Comparison of ENCODE assay signal across 8 cellular contexts in the genomic region with DNA sequence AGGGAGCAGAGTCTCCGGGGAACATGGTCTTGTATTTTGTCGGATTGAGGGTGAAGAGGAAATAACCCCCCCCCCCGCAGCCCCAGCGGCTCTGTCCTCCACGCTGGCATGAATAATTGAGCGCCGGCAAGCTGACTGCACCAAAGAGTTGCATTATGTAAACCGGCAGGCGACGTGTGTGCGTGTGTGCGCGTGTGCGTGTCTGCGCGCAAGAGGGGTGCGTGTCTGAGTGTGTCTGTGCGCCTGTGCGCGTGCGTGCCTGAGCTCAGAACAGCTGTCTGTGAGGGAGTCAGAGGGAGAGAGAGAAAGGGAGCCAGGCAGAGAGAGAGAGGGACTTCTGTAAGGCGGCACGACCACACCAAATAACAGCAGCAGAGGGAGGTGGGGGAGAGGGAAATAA.
DNase-seq lines count a peak whose midpoint lies in the region; ATAC-seq and TF ChIP-seq lines count a peak whose summit lies in the region.

No MANE protein-coding gene starts in this region.

- H3K36me3 Mint-ChIP-seq in activated naive CD4-positive, alpha-beta T cell treated with anti-CD3 and anti-CD28 coated beads, Interleukin-2, amount 50 U/mL, for 72 hours: no peaks in the 10 kb centered on the region

- H2AFZ ChIP-seq in Karpas-422 (ENCODE audit: low read length): no peak overlapping the region
- no peak overlapping the region for H2AFZ ChIP-seq in OCI-LY7 (ENCODE audit: low read length)

- H3K36me3 ChIP-seq in Karpas-422 (ENCODE audit: insufficient read depth, low read length) (peaks cover 9% of the 10 kb centered on the region), psoas muscle (ENCODE audit: insufficient read depth in 1 of 2, low read depth in 1 of 2) (no peaks in the 10 kb centered on the region), OCI-LY7 (ENCODE audit: insufficient read depth, low read length) (no peaks in the 10 kb centered on the region)

- H3K4me2 ChIP-seq in Karpas-422 (ENCODE audit: low read depth, low read length, poor library complexity, severe bottlenecking) (peak overlapping the region; percentile 80), OCI-LY7 (ENCODE audit: low read length) (no peak overlapping the region)

- peak; percentile 75 to 87 for ATAC-seq in activated naive CD4-positive, alpha-beta T cell treated with anti-CD3 and anti-CD28 coated beads, Interleukin-2, amount 50 U/mL, for 72 hours
- ATAC-seq in right cardiac atrium (peak; percentile 90), psoas muscle (peak; percentile 86 to 96 (median 90))

- H3K9me3 ChIP-seq in Karpas-422 (ENCODE audit: low read length) (no peaks in the 10 kb centered on the region), right cardiac atrium (ENCODE audit: control insufficient read depth, low read length) (no peaks in the 10 kb centered on the region), psoas muscle (no peaks in the 10 kb centered on the region), OCI-LY7 (ENCODE audit: low read length) (no peaks in the 10 kb centered on the region)

- no peaks in the 10 kb centered on the region for H3K9me3 Mint-ChIP-seq in activated naive CD4-positive, alpha-beta T cell treated with anti-CD3 and anti-CD28 coated beads, Interleukin-2, amount 50 U/mL, for 72 hours

- intact Hi-C loops in right cardiac atrium (cut with DNase I): loop anchor here in 1 of 4 donors (5.0 kb wide), 1 partner anchor 43 kb away; no protein-coding TSS in a partner anchor
- intact Hi-C loops in psoas muscle (cut with DNase I): no loop called here
- intact Hi-C loops in OCI-LY7 (cut with micrococcal nuclease; ENCODE audit: unreplicated experiment): no loop called here

- CTCF ChIA-PET in OCI-LY7 (lab: Charles Lee; ENCODE audit: unreplicated experiment): no interaction called here

- WGBS in right cardiac atrium: 12% methylated on average over 23 of the region's 23 CpGs
- WGBS in psoas muscle, 3 donors: 0 to 5% (median 3%) methylated on average over 23 of the region's 23 CpGs

- H3K4me1 ChIP-seq in Karpas-422 (ENCODE audit: low read length) (peaks cover 100% of the 10 kb centered on the region), right cardiac atrium (ENCODE audit: control insufficient read depth, insufficient read depth, low read length) (no peaks in the 10 kb centered on the region), psoas muscle (peaks cover 4% of the 10 kb centered on the region), OCI-LY7 (ENCODE audit: insufficient read depth, low read length, poor library complexity, severe bottlenecking) (no peaks in the 10 kb centered on the region)

- H3K4me3 ChIP-seq in Karpas-422 (ENCODE audit: low read length): peak overlapping the region; percentile 64
- peak overlapping the region; percentile 27 for H3K4me3 ChIP-seq in right cardiac atrium (ENCODE audit: low read length)
- peak overlapping the region; percentile 62 for H3K4me3 ChIP-seq in psoas muscle
- H3K4me3 ChIP-seq in OCI-LY7 (ENCODE audit: low read depth, low read length, poor library complexity, severe bottlenecking): no peak overlapping the region

- no TSS peak for BruUV-seq in OCI-LY7 (replicated peaks; lab: Mats Ljungman, UMichigan)

- TF ChIP-seq CTCF in psoas muscle (IDR thresholded peaks at IDR 0.05) (no peak), OCI-LY7 (conservative IDR thresholded peaks at IDR 0.05; ENCODE audit: low read length) (no peak)

- no peaks in the 10 kb centered on the region for H4K20me1 ChIP-seq in Karpas-422 (ENCODE audit: insufficient read depth, low read depth, low read length)
- no peaks in the 10 kb centered on the region for H4K20me1 ChIP-seq in OCI-LY7 (ENCODE audit: insufficient read depth, low read length)

- DNase-seq in NCI-H187 (lab: John Stamatoyannopoulos, UW): peak; percentile 35 to 52
- no peak for DNase-seq in NCI-H187 treated with DMSO at 0.1 percent for 48 hours (lab: John Stamatoyannopoulos, UW)
- peak; percentile 83 for DNase-seq in Karpas-422
- peak in 1 of 2 donors; percentile 24 for DNase-seq in activated naive CD4-positive, alpha-beta T cell treated with anti-CD3 and anti-CD28 coated beads, Interleukin-2, amount 50 U/mL, for 72 hours (ENCODE audit: low spot score in 2 of 2)
- peak; percentile 76 to 89 (median 89) for DNase-seq in right cardiac atrium
- peak; percentile 67 to 81 for DNase-seq in psoas muscle
- DNase-seq in OCI-LY7 (ENCODE audit: low spot score): no peak
- DNase-seq in cortex of kidney (lab: John Stamatoyannopoulos, UW): no peak

- H3K27me3 ChIP-seq in Karpas-422 (ENCODE audit: low read length): no peaks in the 10 kb centered on the region
- no peaks in the 10 kb centered on the region for H3K27me3 ChIP-seq in right cardiac atrium (ENCODE audit: control insufficient read depth, insufficient read depth)
- no peaks in the 10 kb centered on the region for H3K27me3 ChIP-seq in psoas muscle (ENCODE audit: insufficient read depth in 3 of 3, low read length in 2 of 3)

- H3K9ac ChIP-seq in Karpas-422 (ENCODE audit: low read length): peak overlapping the region; percentile 78

- H3K27ac Mint-ChIP-seq in activated naive CD4-positive, alpha-beta T cell treated with anti-CD3 and anti-CD28 coated beads, Interleukin-2, amount 50 U/mL, for 72 hours: peak overlapping the region in 1 of 2 donors; percentile 22

- no peaks in the 10 kb centered on the region for H3K9me2 ChIP-seq in Karpas-422 (replicated peaks; ENCODE audit: insufficient read depth, low read length)
- no peaks in the 10 kb centered on the region for H3K9me2 ChIP-seq in OCI-LY7 (ENCODE audit: insufficient read depth, low read length)

- H3K79me2 ChIP-seq in Karpas-422 (ENCODE audit: low read length): peaks cover 94% of the 10 kb centered on the region
- no peaks in the 10 kb centered on the region for H3K79me2 ChIP-seq in OCI-LY7 (ENCODE audit: insufficient read depth, low read depth, low read length)

- POLR2A ChIA-PET in OCI-LY7 (lab: Charles Lee): interaction anchor here (0.7 kb wide), 1 partner anchor 81 kb away, joined by 4 read pairs; no protein-coding TSS in a partner anchor

- H3K27ac ChIP-seq in Karpas-422 (ENCODE audit: low read length) (peak overlapping the region; percentile 97), right cardiac atrium (ENCODE audit: low read length) (no peak overlapping the region), psoas muscle (no peak overlapping the region), OCI-LY7 (ENCODE audit: low read depth, low read length, poor library complexity, severe bottlenecking) (no peak overlapping the region)

Comparison
In these comparisons a context has a peak if more than half of its experiments do, and no peak if none do; other contexts are left out.
1. DNase-seq: peak in NCI-H187 (2 of 2), Karpas-422 (single experiment), right cardiac atrium (3 of 3) and psoas muscle (2 of 2); none in NCI-H187 treated with DMSO at 0.1 percent for 48 hours (single experiment), OCI-LY7 (single experiment) and cortex of kidney (single experiment).
2. Peak in every context shown above with its lines, with median percentiles within 50 percentile points of each other: ATAC-seq.